In genomic region chr10:110563132-110563531, GRCh38 we compare ENCODE assay signal across 35 cellular contexts.
"Had no signal": no experiment of that assay in that cellular context is flagged by ENCODE, and none has a peak within 500 bp of the region (broad histone marks: within the 10 kb centered on the region; RNA-seq: fewer than 3 reads in every experiment).

No MANE protein-coding gene starts in this region.

- H3K36me3 ChIP-seq: Peyer's patch had no signal

- H3K4me2 ChIP-seq: KMS-11, SK-N-SH had no signal

- H3K9me3 ChIP-seq: Peyer's patch, SK-N-SH had no signal

- DNase-seq: activated B cell treated with CpG ODN at 0.5 μM for 24 hours; activated CD4-positive, alpha-beta T cell treated with anti-CD3 and anti-CD28 coated beads, Interleukin-2, amount 50 U/mL, for 4 hours; activated CD4-positive, CD25-positive, alpha-beta regulatory T cell treated with anti-CD3 and anti-CD28 coated beads, Interleukin-2, amount 50 U/mL, for 72 hours; activated CD8-positive, alpha-beta memory T cell treated with anti-CD3 and anti-CD28 coated beads, Interleukin-2, amount 50 U/mL, for 4 hours; activated gamma-delta T cell treated with Interleukin-2 at 50 U/mL for 16 hours; activated naive CD4-positive, alpha-beta T cell treated with anti-CD3 and anti-CD28 coated beads for 36 hours; activated T-cell treated with anti-CD3 and anti-CD28 coated beads for 4 hours; activated T-cell treated with anti-CD3 and anti-CD28 coated beads, Interleukin-2, amount 50 U/mL, for 4 hours; anterior cingulate cortex; cerebellar nuclear complex; MM.1S; NCI-H1092 treated with DMSO at 0.1 percent for 48 hours; NCI-H1417; NCI-H146; NCI-H187; NCI-H2029 treated with DMSO at 0.1 percent for 48 hours; NCI-H2107; NCI-H2171; NCI-H510A; NCI-H526 treated with DMSO at 0.1 percent for 48 hours; NCI-H774; PC-3; Peyer's patch; RPMI8226; SHP77 treated with DMSO at 0.1 percent for 48 hours; SK-N-SH had no signal

- H3K4me3 ChIP-seq: Peyer's patch, SJSA1 had no signal

- H3K36me3 Mint-ChIP-seq: brain had no signal

- H3K27ac ChIP-seq: KMS-11, Peyer's patch, SJSA1 had no signal

- H3K9ac ChIP-seq: KMS-11, SK-N-SH had no signal

- FAIRE-seq: bronchial epithelial cell, TTC549 had no signal

- H3K27me3 ChIP-seq: Peyer's patch, SJSA1 had no signal

- H3K27ac Mint-ChIP-seq: activated B cell treated with CpG ODN at 0.5 μM for 24 hours; activated naive CD4-positive, alpha-beta T cell treated with anti-CD3 and anti-CD28 coated beads for 36 hours; activated naive CD4-positive, alpha-beta T cell treated with anti-CD3 and anti-CD28 coated beads, Interleukin-2, amount 50 U/mL, for 72 hours; activated T-helper 1 cell treated with anti-CD3 and anti-CD28 coated beads, Interleukin-12 subunit alpha, Interleukin-12 subunit beta, Interleukin-2, Interleukin-4 antibody, amounts not matched to agents 30 ng/mL and 10 ng/mL and 1 ng/mL, durations not matched to agents 14 hours and 24 hours and 36 hours; T-helper 1 cell treated with Interleukin-12 subunit alpha and Interleukin-12 subunit beta and Interleukin-4 antibody, amounts not matched to agents 30 μg/mL and 1 μg/mL, for 36 hours; T-helper 2 cell treated with Interferon-gamma antibody and Interleukin-4, amounts not matched to agents 5 μg/mL and 100 μg/mL, for 36 hours had no signal

- ATAC-seq: activated naive CD4-positive, alpha-beta T cell treated with anti-CD3 and anti-CD28 coated beads, Interleukin-2, amount 50 U/mL, for 72 hours; activated T-cell treated with anti-CD3 and anti-CD28 coated beads, Interleukin-2, amount 50 U/mL, for 4 hours; PC-3 had no signal

- H3K4me1 ChIP-seq: Peyer's patch had no signal

- H3K9me3 Mint-ChIP-seq: activated B cell treated with CpG ODN at 0.5 μM for 24 hours; activated naive CD4-positive, alpha-beta T cell treated with anti-CD3 and anti-CD28 coated beads for 36 hours; activated naive CD4-positive, alpha-beta T cell treated with anti-CD3 and anti-CD28 coated beads, Interleukin-2, amount 50 U/mL, for 72 hours; activated T-cell treated with anti-CD3 and anti-CD28 coated beads, Interleukin-2, amount 50 U/mL, for 4 hours; activated T-helper 1 cell treated with anti-CD3 and anti-CD28 coated beads, Interleukin-12 subunit alpha, Interleukin-12 subunit beta, Interleukin-2, Interleukin-4 antibody, amounts not matched to agents 30 ng/mL and 10 ng/mL and 1 ng/mL, durations not matched to agents 14 hours and 24 hours and 36 hours; T-helper 1 cell treated with Interleukin-12 subunit alpha and Interleukin-12 subunit beta and Interleukin-4 antibody, amounts not matched to agents 30 μg/mL and 1 μg/mL, for 36 hours; T-helper 2 cell treated with Interferon-gamma antibody and Interleukin-4, amounts not matched to agents 5 μg/mL and 100 μg/mL, for 36 hours had no signal

- H3K4me3 Mint-ChIP-seq: activated B cell treated with CpG ODN at 0.5 μM for 24 hours; activated naive CD4-positive, alpha-beta T cell treated with anti-CD3 and anti-CD28 coated beads for 36 hours; activated T-cell treated with anti-CD3 and anti-CD28 coated beads, Interleukin-2, amount 50 U/mL, for 4 hours; activated T-helper 1 cell treated with anti-CD3 and anti-CD28 coated beads, Interleukin-12 subunit alpha, Interleukin-12 subunit beta, Interleukin-2, Interleukin-4 antibody, amounts not matched to agents 30 ng/mL and 10 ng/mL and 1 ng/mL, durations not matched to agents 14 hours and 24 hours and 36 hours; brain; T-helper 1 cell treated with Interleukin-12 subunit alpha and Interleukin-12 subunit beta and Interleukin-4 antibody, amounts not matched to agents 30 μg/mL and 1 μg/mL, for 36 hours; T-helper 2 cell treated with Interferon-gamma antibody and Interleukin-4, amounts not matched to agents 5 μg/mL and 100 μg/mL, for 36 hours had no signal
